In genomic region chr11:130216591-130217132, GRCh38 we compare ENCODE assay signal across 27 cellular contexts. TPM values are rescaled to one million over a fixed set of nuclear protein-coding genes. Genes with fewer than 3 reads are reported as not detected.
A peak's percentile ranks its signal among the peaks of the same experiment; 100 is the strongest.
DNase-seq lines count a peak whose midpoint lies in the region; ATAC-seq, FAIRE-seq and TF ChIP-seq lines count a peak whose summit lies in the region.
"Had no signal": no experiment of that assay in that cellular context is flagged by ENCODE, and none has a peak within 500 bp of the region (broad histone marks: within the 10 kb centered on the region; RNA-seq: fewer than 3 reads in every experiment).

No MANE protein-coding gene starts in this region.

- H3K4me3 Mint-ChIP-seq in neural progenitor cell: no peak overlapping the region
- H3K4me3 Mint-ChIP-seq: activated CD4-positive, alpha-beta T cell treated with anti-CD3 and anti-CD28 coated beads, Interleukin-2, amount 10 ng/mL, durations not matched to agents 24 days and 14 days; B cell; brain; mesothelial cell of epicardium; natural killer cell treated with Interleukin-12 subunit alpha and Interleukin-12 subunit beta and Interleukin-15 and Interleukin-18, amount 100 ng/mL, for 72 hours; stimulated activated memory B cell treated with anti-CD40 and anti-IgM and Interleukin-4, amounts not matched to agents 10 μg/mL and 1 μg/mL and 100 μg/mL, for 72 hours; T-helper 1 cell treated with Interleukin-12 subunit alpha and Interleukin-12 subunit beta and Interleukin-4 antibody, amounts not matched to agents 30 μg/mL and 1 μg/mL, for 36 hours had no signal

- peaks cover 7% of the 10 kb centered on the region for H3K27me3 Mint-ChIP-seq in neural progenitor cell (ENCODE audit: insufficient read depth, low read depth)
- H3K27me3 Mint-ChIP-seq: IgD-negative memory B cell; progenitor cell of endocrine pancreas; stimulated activated memory B cell treated with anti-CD40 and anti-IgM and Interleukin-4, amounts not matched to agents 10 μg/mL and 1 μg/mL and 100 μg/mL, for 72 hours had no signal

- H3K4me3 ChIP-seq in foreskin fibroblast (ENCODE audit: low read depth in 1 of 2, low read length in 2 of 2): no peak overlapping the region
- no peak overlapping the region for H3K4me3 ChIP-seq in neural progenitor cell
- no peak overlapping the region for H3K4me3 ChIP-seq in upper lobe of right lung
- H3K4me3 ChIP-seq: SJSA1, skin epidermis had no signal

- ATAC-seq in upper lobe of right lung (no peak), HG03108 (IDR thresholded peaks at IDR 0.05; ENCODE audit: unreplicated experiment) (no peak), HG03139 (IDR thresholded peaks at IDR 0.05; ENCODE audit: unreplicated experiment) (no peak)
- ATAC-seq: esophagus mucosa; natural killer cell treated with Interleukin-12 subunit alpha and Interleukin-12 subunit beta and Interleukin-15 and Interleukin-18, amount 100 ng/mL, for 72 hours; stimulated activated memory B cell treated with anti-CD40 and anti-IgM and Interleukin-4, amounts not matched to agents 10 μg/mL and 1 μg/mL and 100 μg/mL, for 72 hours had no signal

- DNase-seq in activated CD8-positive, alpha-beta memory T cell treated with anti-CD3 and anti-CD28 coated beads for 24 hours: peak; percentile 41
- no peak for DNase-seq in activated CD8-positive, alpha-beta memory T cell treated with anti-CD3 and anti-CD28 coated beads, Interleukin-2, amount 50 U/mL, for 4 hours
- peak; percentile 15 to 51 for DNase-seq in foreskin fibroblast
- DNase-seq in neural progenitor cell (ENCODE audit: low spot score): no peak
- DNase-seq in upper lobe of right lung: peak; percentile 57
- DNase-seq in HTR-8/SVneo (ENCODE audit: insufficient read length, low spot score): no peak
- DNase-seq: activated CD4-positive, alpha-beta T cell treated with anti-CD3 and anti-CD28 coated beads, Interleukin-2, amount 10 ng/mL, durations not matched to agents 24 days and 14 days; activated gamma-delta T cell treated with Interleukin-2 at 50 U/mL for 16 hours; DND-41; effector memory CD4-positive, alpha-beta T cell; NCI-H1417; NK-92 treated with Interleukin-12 subunit alpha and Interleukin-12 subunit beta, amount 100 ng/mL, for 24 hours had no signal

- H3K4me2 ChIP-seq in neural progenitor cell: no peak overlapping the region

- no peaks in the 10 kb centered on the region for H3K79me2 ChIP-seq in neural progenitor cell (ENCODE audit: low read depth)

- H3K4me1 ChIP-seq in neural progenitor cell (no peaks in the 10 kb centered on the region), upper lobe of right lung (peaks cover 8% of the 10 kb centered on the region)
- H3K4me1 ChIP-seq: SJSA1 had no signal

- no peaks in the 10 kb centered on the region for H3K36me3 Mint-ChIP-seq in neural progenitor cell
- H3K36me3 Mint-ChIP-seq: brain; mesothelial cell of epicardium; natural killer cell treated with Interleukin-12 subunit alpha and Interleukin-12 subunit beta and Interleukin-15 and Interleukin-18, amount 100 ng/mL, for 72 hours had no signal

- H3K9me3 Mint-ChIP-seq in neural progenitor cell: no peaks in the 10 kb centered on the region
- H3K9me3 Mint-ChIP-seq: activated CD4-positive, alpha-beta T cell treated with anti-CD3 and anti-CD28 coated beads, Interleukin-2, amount 10 ng/mL, durations not matched to agents 24 days and 14 days; IgD-negative memory B cell; mesothelial cell of epicardium; natural killer cell treated with Interleukin-12 subunit alpha and Interleukin-12 subunit beta and Interleukin-15 and Interleukin-18, amount 100 ng/mL, for 72 hours; stimulated activated memory B cell treated with anti-CD40 and anti-IgM and Interleukin-4, amounts not matched to agents 10 μg/mL and 1 μg/mL and 100 μg/mL, for 72 hours; T-helper 1 cell treated with Interleukin-12 subunit alpha and Interleukin-12 subunit beta and Interleukin-4 antibody, amounts not matched to agents 30 μg/mL and 1 μg/mL, for 36 hours had no signal

- H3K36me3 ChIP-seq in neural progenitor cell (no peaks in the 10 kb centered on the region), upper lobe of right lung (no peaks in the 10 kb centered on the region)
- H3K36me3 ChIP-seq: SJSA1 had no signal

- no peak overlapping the region for H3K27ac ChIP-seq in neural progenitor cell
- no peak overlapping the region for H3K27ac ChIP-seq in upper lobe of right lung
- H3K27ac ChIP-seq: SJSA1, skin epidermis had no signal

- peaks cover 19% of the 10 kb centered on the region for H3K4me1 Mint-ChIP-seq in neural progenitor cell
- H3K4me1 Mint-ChIP-seq: activated CD4-positive, alpha-beta T cell treated with anti-CD3 and anti-CD28 coated beads, Interleukin-2, amount 10 ng/mL, durations not matched to agents 24 days and 14 days had no signal

- no peak overlapping the region for H2AFZ ChIP-seq in neural progenitor cell (replicated peaks)

- H3K27ac Mint-ChIP-seq in neural progenitor cell: peak overlapping the region; percentile 12
- H3K27ac Mint-ChIP-seq: activated CD4-positive, alpha-beta T cell treated with anti-CD3 and anti-CD28 coated beads, Interleukin-2, amount 10 ng/mL, durations not matched to agents 24 days and 14 days; B cell; mesothelial cell of epicardium; natural killer cell treated with Interleukin-12 subunit alpha and Interleukin-12 subunit beta and Interleukin-15 and Interleukin-18, amount 100 ng/mL, for 72 hours; progenitor cell of endocrine pancreas; stimulated activated memory B cell treated with anti-CD40 and anti-IgM and Interleukin-4, amounts not matched to agents 10 μg/mL and 1 μg/mL and 100 μg/mL, for 72 hours; T-helper 1 cell treated with Interleukin-12 subunit alpha and Interleukin-12 subunit beta and Interleukin-4 antibody, amounts not matched to agents 30 μg/mL and 1 μg/mL, for 36 hours had no signal

- no peaks in the 10 kb centered on the region for H3F3A ChIP-seq in neural progenitor cell (ENCODE audit: low read depth)

- no peaks in the 10 kb centered on the region for H4K20me1 ChIP-seq in neural progenitor cell (ENCODE audit: low read depth)

- TF ChIP-seq CTCF in foreskin fibroblast (IDR thresholded peaks at IDR 0.05; ENCODE audit: low read depth, low read length) (no peak), neural progenitor cell (IDR thresholded peaks at IDR 0.05) (no peak), upper lobe of right lung (IDR thresholded peaks at IDR 0.05) (no peak)

- intact Hi-C loops in upper lobe of right lung (cut with DNase I): loop anchor here (10.0 kb wide), 1 partner anchor 208 kb away; the partner anchor contains the start of gene ADAMTS8

- H3K27me3 ChIP-seq in neural progenitor cell (peaks cover 9% of the 10 kb centered on the region), upper lobe of right lung (no peaks in the 10 kb centered on the region)
- H3K27me3 ChIP-seq: SJSA1 had no signal

- no peak for FAIRE-seq in HTR-8/SVneo (lab: Jason Lieb, UNC)

- H3K9me3 ChIP-seq in neural progenitor cell (ENCODE audit: low read depth) (no peaks in the 10 kb centered on the region), upper lobe of right lung (no peaks in the 10 kb centered on the region)
- H3K9me3 ChIP-seq: SJSA1 had no signal

- H3K9ac ChIP-seq in neural progenitor cell: no peak overlapping the region

RNA-seq across cellular contexts. Expression of gene ST14, which starts 57.1 kb away (rescaled TPM):
- total RNA-seq in neural progenitor cell (ENCODE audit: low replicate concordance) (1.4 and 2.4 TPM in 2 replicates), upper lobe of right lung (59.1 TPM)
- total RNA-seq: A172; activated CD4-positive, alpha-beta T cell treated with anti-CD3 and anti-CD28 coated beads, Interleukin-2, amount 10 ng/mL, durations not matched to agents 24 days and 14 days; NCI-H460; SJSA1 had no signal

Comparison
In these comparisons a context has a peak if more than half of its experiments do, and no peak if none do; other contexts are left out.
1. DNase-seq: peak in activated CD8-positive, alpha-beta memory T cell treated with anti-CD3 and anti-CD28 coated beads for 24 hours (single experiment), foreskin fibroblast (2 of 2) and upper lobe of right lung (single experiment); none in activated CD8-positive, alpha-beta memory T cell treated with anti-CD3 and anti-CD28 coated beads, Interleukin-2, amount 50 U/mL, for 4 hours (single experiment), neural progenitor cell (single experiment) and HTR-8/SVneo (single experiment).
2. RNA of gene ST14, which starts 57.1 kb away (total RNA-seq): 59.1 TPM in upper lobe of right lung (single experiment); 1.4 to 2.4 TPM in neural progenitor cell; every median in the first group is over 10 times any median in the second.